9 cellular contexts compared by ENCODE assay signal in genomic region chr12:63276537-63277365, GRCh38.
DNase-seq lines count a peak whose midpoint lies in the region; ATAC-seq and TF ChIP-seq lines count a peak whose summit lies in the region.
"Had no signal": no experiment of that assay in that cellular context is flagged by ENCODE, and none has a peak within 500 bp of the region (broad histone marks: within the 10 kb centered on the region; RNA-seq: fewer than 3 reads in every experiment).

No MANE protein-coding gene starts in this region.

- H3K27ac ChIP-seq in C4-2B, result no peak overlapping the region
- H3K27ac ChIP-seq in liver (ENCODE audit: low read depth in 1 of 2, low read length in 2 of 2), result no peak overlapping the region

- TF ChIP-seq CTCF in C4-2B (conservative IDR thresholded peaks at IDR 0.05) (peak; percentile 94), liver (IDR thresholded peaks at IDR 0.05; ENCODE audit: low read depth, low read length, missing input control) (peak; percentile 87)
- TF ChIP-seq CTCF in activated CD8-positive, alpha-beta T cell treated with anti-CD3 and anti-CD28 coated beads for 36 hours (IDR thresholded peaks at IDR 0.05), result peak; percentile 60

- WGBS in liver, result 15% methylated on average over 4 of the region's 4 CpGs

- H3K9me3 ChIP-seq in liver (ENCODE audit: control insufficient read depth in 4 of 4, low read length in 3 of 4), result no peaks in the 10 kb centered on the region

- H3K9ac ChIP-seq in liver (ENCODE audit: low read depth in 1 of 2, low read length in 2 of 2), result no peak overlapping the region

- TF ChIP-seq RAD21 in liver (IDR thresholded peaks at IDR 0.05), result peak; percentile 95 to 97

- intact Hi-C loops in activated CD8-positive, alpha-beta T cell treated with anti-CD3 and anti-CD28 coated beads for 36 hours (cut with micrococcal nuclease), result loop anchor here (10.0 kb wide), 1 partner anchor 172 kb away; no protein-coding TSS in a partner anchor

- H3K36me3 ChIP-seq in liver (ENCODE audit: control insufficient read depth in 4 of 4, insufficient read depth in 3 of 4, low read depth in 1 of 4, low read length in 3 of 4), result no peaks in the 10 kb centered on the region

- no peaks in the 10 kb centered on the region for H3K27me3 ChIP-seq in liver (ENCODE audit: control insufficient read depth in 4 of 4, insufficient read depth in 4 of 4, low read length in 3 of 4)

- peaks cover 4% of the 10 kb centered on the region for H3K27me3 Mint-ChIP-seq in activated CD8-positive, alpha-beta T cell treated with anti-CD3 and anti-CD28 coated beads for 36 hours
- peaks cover 10% of the 10 kb centered on the region for H3K27me3 Mint-ChIP-seq in stimulated activated memory B cell treated with anti-CD40 and anti-IgM and Interleukin-4, amounts not matched to agents 10 μg/mL and 1 μg/mL and 100 μg/mL, for 72 hours
- H3K27me3 Mint-ChIP-seq: activated B cell treated with CpG ODN at 0.5 μM for 24 hours had no signal

- peaks cover 0 to 2% (median 0%) of the 10 kb centered on the region in 4 donors for H3K4me1 ChIP-seq in liver (ENCODE audit: control insufficient read depth in 4 of 4, insufficient read depth in 4 of 4, low read length in 3 of 4)

- CTCF ChIA-PET in activated CD8-positive, alpha-beta T cell treated with anti-CD3 and anti-CD28 coated beads for 36 hours (lab: Charles Lee), result interaction anchor here (0.9 kb wide), 1 partner anchor 173 kb away, joined by 3 read pairs; no protein-coding TSS in a partner anchor

- H3K9me3 Mint-ChIP-seq in activated CD8-positive, alpha-beta T cell treated with anti-CD3 and anti-CD28 coated beads for 36 hours, result peaks cover 3% of the 10 kb centered on the region
- H3K9me3 Mint-ChIP-seq in stimulated activated memory B cell treated with anti-CD40 and anti-IgM and Interleukin-4, amounts not matched to agents 10 μg/mL and 1 μg/mL and 100 μg/mL, for 72 hours, result peaks cover 3% of the 10 kb centered on the region
- H3K9me3 Mint-ChIP-seq: activated B cell treated with CpG ODN at 0.5 μM for 24 hours had no signal

- H3K4me3 Mint-ChIP-seq in activated CD8-positive, alpha-beta T cell treated with anti-CD3 and anti-CD28 coated beads for 36 hours, result no peak overlapping the region
- no peak overlapping the region for H3K4me3 Mint-ChIP-seq in stimulated activated memory B cell treated with anti-CD40 and anti-IgM and Interleukin-4, amounts not matched to agents 10 μg/mL and 1 μg/mL and 100 μg/mL, for 72 hours
- H3K4me3 Mint-ChIP-seq: activated B cell treated with CpG ODN at 0.5 μM for 24 hours had no signal

- POLR2A ChIA-PET in activated CD8-positive, alpha-beta T cell treated with anti-CD3 and anti-CD28 coated beads for 36 hours (lab: Charles Lee), result no interaction called here

- H3K36me3 Mint-ChIP-seq in activated CD8-positive, alpha-beta T cell treated with anti-CD3 and anti-CD28 coated beads for 36 hours (ENCODE audit: low read depth), result no peaks in the 10 kb centered on the region
- H3K36me3 Mint-ChIP-seq in stimulated activated memory B cell treated with anti-CD40 and anti-IgM and Interleukin-4, amounts not matched to agents 10 μg/mL and 1 μg/mL and 100 μg/mL, for 72 hours, result no peaks in the 10 kb centered on the region

- no peak overlapping the region for H3K27ac Mint-ChIP-seq in activated CD8-positive, alpha-beta T cell treated with anti-CD3 and anti-CD28 coated beads for 36 hours
- H3K27ac Mint-ChIP-seq in stimulated activated memory B cell treated with anti-CD40 and anti-IgM and Interleukin-4, amounts not matched to agents 10 μg/mL and 1 μg/mL and 100 μg/mL, for 72 hours, result no peak overlapping the region
- H3K27ac Mint-ChIP-seq: activated B cell treated with CpG ODN at 0.5 μM for 24 hours had no signal

- H3K4me1 Mint-ChIP-seq in activated CD8-positive, alpha-beta T cell treated with anti-CD3 and anti-CD28 coated beads for 36 hours (ENCODE audit: low read depth), result no peaks in the 10 kb centered on the region
- no peaks in the 10 kb centered on the region for H3K4me1 Mint-ChIP-seq in stimulated activated memory B cell treated with anti-CD40 and anti-IgM and Interleukin-4, amounts not matched to agents 10 μg/mL and 1 μg/mL and 100 μg/mL, for 72 hours
- H3K4me1 Mint-ChIP-seq: activated B cell treated with CpG ODN at 0.5 μM for 24 hours had no signal

- ATAC-seq in GM18502 (IDR thresholded peaks at IDR 0.05; ENCODE audit: poor library complexity, unreplicated experiment) (peak; percentile 91), HG02938 (IDR thresholded peaks at IDR 0.05; ENCODE audit: unreplicated experiment) (peak; percentile 65), GM19395 (IDR thresholded peaks at IDR 0.05; ENCODE audit: unreplicated experiment) (no peak)
- ATAC-seq in activated CD8-positive, alpha-beta T cell treated with anti-CD3 and anti-CD28 coated beads for 36 hours, result peak; percentile 13
- no peak for ATAC-seq in stimulated activated memory B cell treated with anti-CD40 and anti-IgM and Interleukin-4, amounts not matched to agents 10 μg/mL and 1 μg/mL and 100 μg/mL, for 72 hours

- H3K4me3 ChIP-seq in liver (ENCODE audit: low read depth in 1 of 3, low read length in 3 of 3), result no peak overlapping the region

- peak; percentile 61 for DNase-seq in NCI-H2029 (lab: John Stamatoyannopoulos, UW)
- peak; percentile 44 for DNase-seq in activated CD8-positive, alpha-beta T cell treated with anti-CD3 and anti-CD28 coated beads for 36 hours
- DNase-seq: activated B cell treated with CpG ODN at 0.5 μM for 24 hours had no signal

TF ChIP-seq in liver, 16 proteins besides CTCF, POLR2A, EP300 and RAD21:
- TF ChIP-seq HNF4A (conservative IDR thresholded peaks at IDR 0.05) (peak; percentile 17 to 47), REST (IDR thresholded peaks at IDR 0.05) (no peak), RXRA (IDR thresholded peaks at IDR 0.05) (peak; percentile 6 to 15)
TF ChIP-seq in liver: peak in this region for 2.

Comparison
In these comparisons a context has a peak if more than half of its experiments do, and no peak if none do; other contexts are left out.
1. ATAC-seq: peak in GM18502 (single experiment), HG02938 (single experiment) and activated CD8-positive, alpha-beta T cell treated with anti-CD3 and anti-CD28 coated beads for 36 hours (single experiment); none in stimulated activated memory B cell treated with anti-CD40 and anti-IgM and Interleukin-4, amounts not matched to agents 10 μg/mL and 1 μg/mL and 100 μg/mL, for 72 hours (single experiment) and GM19395 (single experiment).
2. Peak in every context shown above with its lines, with median percentiles within 50 percentile points of each other: CTCF ChIP-seq.